In genomic region chr10:112741830-112742402, GRCh38 we compare ENCODE assay signal across 21 cellular contexts.
DNase-seq lines count a peak whose midpoint lies in the region; ATAC-seq, FAIRE-seq and TF ChIP-seq lines count a peak whose summit lies in the region.
"Had no signal": no experiment of that assay in that cellular context is flagged by ENCODE, and none has a peak within 500 bp of the region (broad histone marks: within the 10 kb centered on the region; RNA-seq: fewer than 3 reads in every experiment).

No MANE protein-coding gene starts in this region.

- no peak for TF ChIP-seq POLR2A in breast epithelium (IDR thresholded peaks at IDR 0.05)
- no peak for TF ChIP-seq POLR2A in K562 (conservative IDR thresholded peaks at IDR 0.05)

- H3K4me1 Mint-ChIP-seq in MCF 10A (ENCODE audit: insufficient read depth, unreplicated experiment) = peaks cover 24% of the 10 kb centered on the region

- peaks cover 6% of the 10 kb centered on the region for H3K36me3 Mint-ChIP-seq in MCF 10A (ENCODE audit: insufficient read depth, unreplicated experiment)

- no peak for TF ChIP-seq CTCF in MCF 10A (IDR thresholded peaks at IDR 0.05; ENCODE audit: unreplicated experiment)
- no peak for TF ChIP-seq CTCF in breast epithelium (IDR thresholded peaks at IDR 0.05)
- TF ChIP-seq CTCF in K562 (IDR thresholded peaks at IDR 0.05 in 2 of 3, conservative IDR thresholded peaks at IDR 0.05 in 1 of 3; ENCODE audit: insufficient read depth in 2 of 3, low read depth in 1 of 3, low read length in 3 of 3) = no peak
- TF ChIP-seq CTCF in liver (IDR thresholded peaks at IDR 0.05; ENCODE audit: low read depth, low read length, missing input control) = no peak

- H3K4me1 ChIP-seq in breast epithelium = no peaks in the 10 kb centered on the region
- no peaks in the 10 kb centered on the region for H3K4me1 ChIP-seq in K562 (replicated peaks in 1 of 2; ENCODE audit: control insufficient read depth in 2 of 2, insufficient read depth in 2 of 2, low read length in 2 of 2)
- peaks cover 2 to 56% (median 43%) of the 10 kb centered on the region in 4 donors for H3K4me1 ChIP-seq in liver (ENCODE audit: control insufficient read depth in 4 of 4, insufficient read depth in 4 of 4, low read length in 3 of 4)

- intact Hi-C loops in MCF 10A (cut with micrococcal nuclease) (no loop called here), breast epithelium (cut with DNase I; ENCODE audit: low total_unique reads) (no loop called here), K562 (cut with micrococcal nuclease) (no loop called here)

- no peaks in the 10 kb centered on the region for H3K79me2 ChIP-seq in K562 (ENCODE audit: control insufficient read depth, insufficient read depth, low read length)

- in situ Hi-C loops in K562 (cut with MboI) = no loop called here

- DNase-seq in MCF 10A (ENCODE audit: unreplicated experiment) (peak; percentile 64), breast epithelium (ENCODE audit: low spot score in 2 of 2) (no peak), K562 (ENCODE audit: extremely low read depth in 1 of 4, low spot score in 3 of 4) (no peak), caudate nucleus (lab: John Stamatoyannopoulos, UW) (no peak), 8988T (no peak)
- DNase-seq: activated CD4-positive, alpha-beta T cell treated with anti-CD3 and anti-CD28 coated beads for 1 hour; activated CD8-positive, alpha-beta memory T cell treated with anti-CD3 and anti-CD28 coated beads, Interleukin-2, amount 50 U/mL, for 4 hours; activated naive CD4-positive, alpha-beta T cell; aorta; Caco-2; heart left ventricle; islet precursor cell; NCI-H2081 treated with DMSO at 0.1 percent for 48 hours; NK-92 treated with Interleukin-12 subunit alpha and Interleukin-12 subunit beta, amount 100 ng/mL, for 24 hours; Right ventricle myocardium superior; stimulated activated naive CD4-positive, alpha-beta T cell treated with Interleukin-2 at 50 U/mL for 16 hours had no signal

- H3K9me3 Mint-ChIP-seq in MCF 10A (ENCODE audit: unreplicated experiment) = no peaks in the 10 kb centered on the region
- H3K9me3 Mint-ChIP-seq: T-helper 2 cell treated with Interferon-gamma antibody and Interleukin-4, amounts not matched to agents 5 μg/mL and 100 μg/mL, for 36 hours had no signal

- no peak for ATAC-seq in K562
- no peak for ATAC-seq in GM19455 (IDR thresholded peaks at IDR 0.05; ENCODE audit: unreplicated experiment)
- no peak for ATAC-seq in GM18870 (IDR thresholded peaks at IDR 0.05; ENCODE audit: unreplicated experiment)
- ATAC-seq: heart left ventricle had no signal

- peak overlapping the region; percentile 16 for H3K4me3 Mint-ChIP-seq in MCF 10A (ENCODE audit: unreplicated experiment)
- H3K4me3 Mint-ChIP-seq: T-helper 2 cell treated with Interferon-gamma antibody and Interleukin-4, amounts not matched to agents 5 μg/mL and 100 μg/mL, for 36 hours had no signal

- no peak for TF ChIP-seq EP300 in K562 (IDR thresholded peaks at IDR 0.05; ENCODE audit: low read length)

- no peak overlapping the region for H3K4me2 ChIP-seq in K562 (ENCODE audit: insufficient read depth, low read length)

- H3K27ac ChIP-seq in breast epithelium = no peak overlapping the region
- H3K27ac ChIP-seq in K562 (ENCODE audit: extremely low read depth, low read depth, low read length) = no peak overlapping the region
- H3K27ac ChIP-seq in liver (ENCODE audit: low read depth in 1 of 2, low read length in 2 of 2) = peak overlapping the region; percentile 69 to 72
- no peak overlapping the region for H3K27ac ChIP-seq in caudate nucleus (ENCODE audit: low read depth, low read length)
- H3K27ac ChIP-seq: coronary artery, heart left ventricle had no signal

- no peak for FAIRE-seq in K562 (lab: Jason Lieb, UNC)

- no peak overlapping the region for H3K27ac Mint-ChIP-seq in MCF 10A (ENCODE audit: low read depth, unreplicated experiment)
- H3K27ac Mint-ChIP-seq: T-helper 2 cell treated with Interferon-gamma antibody and Interleukin-4, amounts not matched to agents 5 μg/mL and 100 μg/mL, for 36 hours had no signal

- H3K36me3 ChIP-seq in breast epithelium = no peaks in the 10 kb centered on the region
- H3K36me3 ChIP-seq in K562 (ENCODE audit: control insufficient read depth, insufficient read depth, low read length) = no peaks in the 10 kb centered on the region
- no peaks in the 10 kb centered on the region for H3K36me3 ChIP-seq in liver (ENCODE audit: control insufficient read depth in 4 of 4, insufficient read depth in 3 of 4, low read depth in 1 of 4, low read length in 3 of 4)

- BruUV-seq in MCF 10A (replicated peaks; lab: Mats Ljungman, UMichigan) (no TSS peak), K562 (replicated peaks; lab: Mats Ljungman, UMichigan) (no TSS peak)

- TF ChIP-seq RAD21 in K562 (CRISPR knock-in tag; conservative IDR thresholded peaks at IDR 0.05 in 1 of 2, IDR thresholded peaks at IDR 0.05 in 1 of 2) = no peak
- peak; percentile 26 to 28 for TF ChIP-seq RAD21 in liver (IDR thresholded peaks at IDR 0.05)

- POLR2A ChIA-PET in MCF 10A (lab: Yijun Ruan, JAX) (interaction anchor here (0.6 to 1.6 kb wide), 5 partner anchors 11 to 370 kb away, joined by 3 to 4 read pairs (median 3); no protein-coding TSS in a partner anchor), K562 (lab: Yijun Ruan, JAX) (no interaction called here)

- H3K9me3 ChIP-seq in breast epithelium (no peaks in the 10 kb centered on the region), K562 (replicated peaks; ENCODE audit: control insufficient read depth, insufficient read depth, low read depth, low read length) (no peaks in the 10 kb centered on the region), liver (ENCODE audit: control insufficient read depth in 4 of 4, low read length in 3 of 4) (no peaks in the 10 kb centered on the region)
- H3K9me3 ChIP-seq: Caco-2, heart left ventricle had no signal

- H3K27me3 ChIP-seq in breast epithelium (no peaks in the 10 kb centered on the region), K562 (ENCODE audit: control insufficient read depth in 2 of 2, insufficient read depth in 2 of 2, low read length in 2 of 2) (no peaks in the 10 kb centered on the region), liver (ENCODE audit: control insufficient read depth in 4 of 4, insufficient read depth in 4 of 4, low read length in 3 of 4) (no peaks in the 10 kb centered on the region)
- H3K27me3 ChIP-seq: heart left ventricle had no signal

- 59% methylated on average over 3 of the region's 3 CpGs for WGBS in K562 (ENCODE audit: insufficient coverage, low coverage, missing lambda C conversion rate)
- WGBS in liver = 12% methylated on average over 3 of the region's 3 CpGs

- H3K27me3 Mint-ChIP-seq in MCF 10A (ENCODE audit: insufficient read depth, unreplicated experiment) = no peaks in the 10 kb centered on the region

- H3K9me1 ChIP-seq in K562 (ENCODE audit: control insufficient read depth, insufficient read depth, low read length) = no peaks in the 10 kb centered on the region

- no peak overlapping the region for H2AFZ ChIP-seq in K562 (ENCODE audit: low read depth, low read length)

- no peaks in the 10 kb centered on the region for H4K20me1 ChIP-seq in K562 (replicated peaks; ENCODE audit: control insufficient read depth, insufficient read depth, low read length)

- H3K9ac ChIP-seq in K562 (ENCODE audit: insufficient read depth in 1 of 2, low read depth in 2 of 2, low read length in 2 of 2) (no peak overlapping the region), liver (ENCODE audit: low read depth in 1 of 2, low read length in 2 of 2) (no peak overlapping the region)

- CTCF ChIA-PET in MCF 10A (lab: Yijun Ruan, JAX) = interaction anchor here (0.6 to 2.2 kb wide), 4 partner anchors 21 to 315 kb away, joined by 3 to 9 read pairs (median 3); no protein-coding TSS in a partner anchor
- CTCF ChIA-PET in K562 (lab: Yijun Ruan, JAX; ENCODE audit: low intra/inter-chr PET ratio) = no interaction called here

- H3K4me3 ChIP-seq in breast epithelium (no peak overlapping the region), K562 (no peak overlapping the region), liver (ENCODE audit: low read depth in 1 of 3, low read length in 3 of 3) (no peak overlapping the region)
- H3K4me3 ChIP-seq: coronary artery, heart left ventricle had no signal

TF ChIP-seq in K562, 482 proteins besides CTCF, POLR2A, EP300 and RAD21:
- TF ChIP-seq CAMTA2 (CRISPR knock-in tag; conservative IDR thresholded peaks at IDR 0.05) (no peak), NFIC (IDR thresholded peaks at IDR 0.05) (peak; percentile 23; the same call in 1 of the 2 replicates)
TF ChIP-seq in K562: peak in this region for 1.

TF ChIP-seq in liver, 16 proteins besides CTCF, POLR2A, EP300 and RAD21:
- TF ChIP-seq EGR1 (IDR thresholded peaks at IDR 0.05; ENCODE audit: low read depth in 2 of 2) (peak in 1 of 2 donors; percentile 17), JUND (IDR thresholded peaks at IDR 0.05) (peak in 1 of 2 donors; percentile 68), HNF4A (conservative IDR thresholded peaks at IDR 0.05) (peak; percentile 61 to 77), GABPA (IDR thresholded peaks at IDR 0.05 in 1 of 2, conservative IDR thresholded peaks at IDR 0.05 in 1 of 2) (no peak), SP1 (IDR thresholded peaks at IDR 0.05) (peak; percentile 35), FOXA2 (IDR thresholded peaks at IDR 0.05) (peak; percentile 27), MAX (IDR thresholded peaks at IDR 0.05) (peak; percentile 66), HNF4G (IDR thresholded peaks at IDR 0.05) (no peak), ATF3 (IDR thresholded peaks at IDR 0.05) (peak; percentile 19), RXRA (IDR thresholded peaks at IDR 0.05) (peak; percentile 74 to 90), YY1 (IDR thresholded peaks at IDR 0.05) (peak; percentile 27), NR2F2 (IDR thresholded peaks at IDR 0.05) (no peak)
TF ChIP-seq in liver: peak in this region for 9.

Comparison
In these comparisons a context has a peak if more than half of its experiments do, and no peak if none do; other contexts are left out.
1. H3K27ac ChIP-seq: peak in liver (2 of 2); none in breast epithelium (0 of 2), K562 (single experiment) and caudate nucleus (single experiment).